In genomic region chr5:95554647-95555548, GRCh38 we compare ENCODE assay signal across 8 cellular contexts. TPM values are rescaled to one million over a fixed set of nuclear protein-coding genes. Genes with fewer than 3 reads are reported as not detected.
DNase-seq lines count a peak whose midpoint lies in the region; ATAC-seq and TF ChIP-seq lines count a peak whose summit lies in the region.

Gene ARSK, plus strand, starts transcription at chr5:95555101. Its CDS starts 178 bp downstream, at chr5:95555279.
Gene SKIC3, minus strand, starts transcription at chr5:95554977. Its CDS starts 7,827 bp downstream, at chr5:95547150.

- peak within 1 kb of the TSS; percentile 72 for H3K14ac ChIP-seq in trophoblast cell (ENCODE audit: low read length)

- H3K4me3 ChIP-seq in SU-DHL-6 (ENCODE audit: insufficient read depth, low read length, poor library complexity, severe bottlenecking) = peak within 1 kb of the TSS; percentile 66
- H3K4me3 ChIP-seq in adipocyte (ENCODE audit: low read length) = peak within 1 kb of the TSS; percentile 87
- H3K4me3 ChIP-seq in trophoblast cell (ENCODE audit: low read depth, low read length) = peak within 1 kb of the TSS; percentile 90

- peak within 1 kb of the TSS; percentile 58 for H3K9ac ChIP-seq in SU-DHL-6 (ENCODE audit: low read length)
- H3K9ac ChIP-seq in adipocyte (ENCODE audit: low read length) = peak within 1 kb of the TSS; percentile 88
- H3K9ac ChIP-seq in trophoblast cell (ENCODE audit: low read length) = peak within 1 kb of the TSS; percentile 89

- peak within 1 kb of the TSS; percentile 82 for H3K27ac ChIP-seq in SU-DHL-6 (ENCODE audit: low read depth, low read length)
- peak within 1 kb of the TSS; percentile 63 for H3K27ac ChIP-seq in trophoblast cell (ENCODE audit: low read depth, low read length)

- no peaks in the 10 kb centered on the region for H3K9me2 ChIP-seq in SU-DHL-6 (replicated peaks; ENCODE audit: insufficient read depth, low read length)

- peak within 1 kb of the TSS; percentile 91 for H4K8ac ChIP-seq in trophoblast cell (ENCODE audit: low read depth, low read length)

- peak within 1 kb of the TSS; percentile 79 for H3K4ac ChIP-seq in trophoblast cell (ENCODE audit: low read depth, low read length)

- H3K36me3 Mint-ChIP-seq in type B pancreatic cell = peaks cover 15% of the 10 kb centered on the region

- peak within 1 kb of the TSS; percentile 52 for H2BK120ac ChIP-seq in trophoblast cell (ENCODE audit: insufficient read depth, low read length, poor library complexity)

- peaks cover 14% of the 10 kb centered on the region for H3F3A ChIP-seq in SU-DHL-6 (ENCODE audit: insufficient read depth)

- peak within 1 kb of the TSS; percentile 92 for H3K4me2 ChIP-seq in SU-DHL-6 (ENCODE audit: low read depth, low read length, poor library complexity, severe bottlenecking)
- H3K4me2 ChIP-seq in trophoblast cell (ENCODE audit: low read length) = peak within 1 kb of the TSS; percentile 83

- H2BK5ac ChIP-seq in trophoblast cell (ENCODE audit: low read depth, low read length, poor library complexity) = peak within 1 kb of the TSS; percentile 62

- peaks cover 19% of the 10 kb centered on the region for H3K4me1 Mint-ChIP-seq in type B pancreatic cell (ENCODE audit: unreplicated experiment)

- H3K23ac ChIP-seq in trophoblast cell (ENCODE audit: low read length) = no peak within 1 kb of the TSS

- H3K79me2 ChIP-seq in SU-DHL-6 (ENCODE audit: insufficient read depth, low read length) = peaks cover 59% of the 10 kb centered on the region
- H3K79me2 ChIP-seq in trophoblast cell (ENCODE audit: control insufficient read depth, insufficient read depth, low read length, poor library complexity) = peaks cover 3% of the 10 kb centered on the region

- H4K20me1 ChIP-seq in SU-DHL-6 (ENCODE audit: low read depth, low read length) = no peaks in the 10 kb centered on the region

- H3K9me3 ChIP-seq in SU-DHL-6 (ENCODE audit: insufficient read depth, low read length) (no peaks in the 10 kb centered on the region), adipocyte (ENCODE audit: control insufficient read depth, low read length) (no peaks in the 10 kb centered on the region), trophoblast cell (ENCODE audit: insufficient read depth, low read depth, low read length) (no peaks in the 10 kb centered on the region)

- peak within 1 kb of the TSS; percentile 70 for H2AFZ ChIP-seq in SU-DHL-6 (ENCODE audit: low read depth, low read length, severe bottlenecking)
- H2AFZ ChIP-seq in trophoblast cell (ENCODE audit: insufficient read depth, low read length, poor library complexity) = peak within 1 kb of the TSS; percentile 85

- intact Hi-C loops in cardiac septum (cut with DNase I) = loop anchor here (5.0 to 10.0 kb wide), 2 partner anchors 90 to 292 kb away; partner anchors contain the start of gene RFESD

- peak within 1 kb of the TSS; percentile 54 for H3K18ac ChIP-seq in trophoblast cell (ENCODE audit: low read length)

- H4K12ac ChIP-seq in trophoblast cell (ENCODE audit: low read depth, low read length) = peak within 1 kb of the TSS; percentile 88

- peak; percentile 84 for DNase-seq in NCI-H128 (lab: John Stamatoyannopoulos, UW; ENCODE audit: unreplicated experiment)
- peak; percentile 99 for DNase-seq in adipocyte (ENCODE audit: low read depth)
- peak; percentile 96 for DNase-seq in cardiac septum (ENCODE audit: low spot score)
- DNase-seq in trophoblast cell = peak; percentile 97 to 100
- DNase-seq in type B pancreatic cell (ENCODE audit: extremely low spot score, unreplicated experiment) = peak; percentile 93

- H3K9me3 Mint-ChIP-seq in type B pancreatic cell = no peaks in the 10 kb centered on the region

- H3K27me3 ChIP-seq in SU-DHL-6 (ENCODE audit: low read length) = no peaks in the 10 kb centered on the region
- H3K27me3 ChIP-seq in adipocyte (replicated peaks; ENCODE audit: control insufficient read depth, insufficient read depth, low read length) = no peaks in the 10 kb centered on the region
- no peaks in the 10 kb centered on the region for H3K27me3 ChIP-seq in trophoblast cell (ENCODE audit: insufficient read depth, low read length)

- no CpG with 5 or more reads among the region's 63 CpGs for whole genome bisulfite sequencing in trophoblast cell (ENCODE audit: extremely low coverage, insufficient coverage, insufficient read length)

- ATAC-seq in HG02759 (IDR thresholded peaks at IDR 0.05; ENCODE audit: unreplicated experiment) = peak; percentile 92

- H2BK12ac ChIP-seq in trophoblast cell (ENCODE audit: low read length) = no peak within 1 kb of the TSS

- no peaks in the 10 kb centered on the region for H3K27me3 Mint-ChIP-seq in type B pancreatic cell

- peak within 1 kb of the TSS; percentile 82 for H4K91ac ChIP-seq in trophoblast cell (ENCODE audit: low read depth, low read length)

- H3K27ac Mint-ChIP-seq in type B pancreatic cell = peak within 1 kb of the TSS; percentile 98

- H3K36me3 ChIP-seq in SU-DHL-6 (ENCODE audit: low read length) (peaks cover 13% of the 10 kb centered on the region), adipocyte (ENCODE audit: control insufficient read depth, insufficient read depth, low read length, severe bottlenecking) (peaks cover 12% of the 10 kb centered on the region), trophoblast cell (ENCODE audit: control insufficient read depth in 1 of 2, insufficient read depth in 2 of 2, low read length in 2 of 2) (no peaks in the 10 kb centered on the region)

- H3K79me1 ChIP-seq in trophoblast cell (ENCODE audit: low read length) = peaks cover 9% of the 10 kb centered on the region

- peak within 1 kb of the TSS; percentile 35 for H2AK5ac ChIP-seq in trophoblast cell (ENCODE audit: low read length)

- peaks cover 22% of the 10 kb centered on the region for H3K4me1 ChIP-seq in adipocyte (ENCODE audit: control insufficient read depth, insufficient read depth, low read length)
- H3K4me1 ChIP-seq in trophoblast cell (ENCODE audit: control insufficient read depth in 1 of 2, insufficient read depth in 2 of 2, low read length in 2 of 2) = peaks cover 5 to 6% of the 10 kb centered on the region in 2 experiments

- peak within 1 kb of the TSS; percentile 98 for H3K4me3 Mint-ChIP-seq in type B pancreatic cell

- TF ChIP-seq CTCF in GM12873 (IDR thresholded peaks at IDR 0.05; ENCODE audit: insufficient read depth, low read depth, low read length, missing control alignments) = peak; percentile 29
- TF ChIP-seq CTCF in SU-DHL-6 (IDR thresholded peaks at IDR 0.05; ENCODE audit: insufficient read depth, low read length, poor library complexity, severe bottlenecking) = no peak
- peak; percentile 60 for TF ChIP-seq CTCF in type B pancreatic cell (conservative IDR thresholded peaks at IDR 0.05)

RNA-seq across cellular contexts. Expression of gene ARSK, which starts in this region (rescaled TPM):
- 2.2 TPM for total RNA-seq in cardiac septum
- 7.7 and 8.0 TPM in 2 replicates for polyA plus RNA-seq in trophoblast cell (2013)
- total RNA-seq in type B pancreatic cell (ENCODE audit: low replicate concordance) = 8.1 and 9.1 TPM in 2 replicates

RNA-seq across cellular contexts. Expression of gene SKIC3, which starts in this region (rescaled TPM):
- total RNA-seq in cardiac septum (70.7 TPM), type B pancreatic cell (ENCODE audit: low replicate concordance) (71.2 and 83.4 TPM in 2 replicates)
- 33.3 and 33.5 TPM in 2 replicates for polyA plus RNA-seq in trophoblast cell (2013)

Comparison
In these comparisons a context has a peak if more than half of its experiments do, and no peak if none do; other contexts are left out.
1. Peak in every context shown above with its lines: DNase-seq, ATAC-seq, H3K4me3 ChIP-seq and H3K27ac ChIP-seq.